ENCODE assay signal across 26 cellular contexts in genomic region chr12:21459474-21459873, GRCh38.
"Had no signal": no experiment of that assay in that cellular context is flagged by ENCODE, and none has a peak within 500 bp of the region (broad histone marks: within the 10 kb centered on the region; RNA-seq: fewer than 3 reads in every experiment).

No MANE protein-coding gene starts in this region.

- H3K27ac ChIP-seq: foreskin keratinocyte, hepatocyte, left ventricle myocardium inferior, neural progenitor cell, ovary, right atrium auricular region, sigmoid colon, skin epidermis, stomach, thoracic aorta, transverse colon had no signal

- H3K4me3 ChIP-seq: hepatocyte, left ventricle myocardium inferior, lung, neural progenitor cell, ovary, right atrium auricular region, sigmoid colon, skin epidermis, stomach, thoracic aorta, transverse colon had no signal

- H3K36me3 ChIP-seq: neural progenitor cell, ovary had no signal

- H3K27me3 Mint-ChIP-seq: natural killer cell treated with Interleukin-12 subunit alpha and Interleukin-12 subunit beta and Interleukin-15 and Interleukin-18, amount 100 ng/mL, for 72 hours had no signal

- H3K9me3 ChIP-seq: left ventricle myocardium inferior, ovary, right atrium auricular region, sigmoid colon, stomach, thoracic aorta, transverse colon had no signal

- H3K4me3 Mint-ChIP-seq: endodermal cell; natural killer cell treated with Interleukin-12 subunit alpha and Interleukin-12 subunit beta and Interleukin-15 and Interleukin-18, amount 100 ng/mL, for 72 hours; neural progenitor cell had no signal

- H3K27ac Mint-ChIP-seq: endodermal cell; natural killer cell treated with Interleukin-12 subunit alpha and Interleukin-12 subunit beta and Interleukin-15 and Interleukin-18, amount 100 ng/mL, for 72 hours; neural progenitor cell had no signal

- ATAC-seq: foreskin keratinocyte; left cardiac atrium; natural killer cell treated with Interleukin-12 subunit alpha and Interleukin-12 subunit beta and Interleukin-15 and Interleukin-18, amount 100 ng/mL, for 72 hours had no signal

- H3K9ac ChIP-seq: neural progenitor cell had no signal

- H3K4me1 ChIP-seq: foreskin keratinocyte, left ventricle myocardium inferior, neural progenitor cell, right atrium auricular region, sigmoid colon, stomach, transverse colon had no signal

- H2AFZ ChIP-seq: hepatocyte, neural progenitor cell had no signal

- H3K4me1 Mint-ChIP-seq: neural progenitor cell had no signal

- H3K4me2 ChIP-seq: hepatocyte, neural progenitor cell had no signal

- H3K27me3 ChIP-seq: foreskin keratinocyte, hepatocyte, neural progenitor cell, ovary, right atrium auricular region, sigmoid colon, stomach, transverse colon had no signal

- DNase-seq: effector CD4-positive, alpha-beta T cell; endodermal cell; erythroblast; foreskin keratinocyte; head of caudate nucleus; kidney; left cardiac atrium; left ventricle myocardium inferior; mesenchymal stem cell; midbrain; nucleus accumbens; ovary; sigmoid colon; stimulated activated CD4-positive, alpha-beta T cell treated with anti-CD3 and anti-CD28 coated beads, Interleukin-2, amount 100 ng/mL, for 24 hours; stimulated activated CD4-positive, alpha-beta T cell treated with anti-CD3 and anti-CD28 coated beads, Interleukin-4, amount 100 ng/mL, for 4 hours; stimulated activated naive CD4-positive, alpha-beta T cell; stomach; substantia nigra; transverse colon had no signal

- H3K9me3 Mint-ChIP-seq: endodermal cell; natural killer cell treated with Interleukin-12 subunit alpha and Interleukin-12 subunit beta and Interleukin-15 and Interleukin-18, amount 100 ng/mL, for 72 hours; neural progenitor cell had no signal

- H3K79me2 ChIP-seq: hepatocyte had no signal
